In genomic region chr12:93468008-93468371, GRCh38 we compare ENCODE assay signal across 8 cellular contexts. TPM values are rescaled to one million over a fixed set of nuclear protein-coding genes. Genes with fewer than 3 reads are reported as not detected.
A peak's percentile ranks its signal among the peaks of the same experiment; 100 is the strongest.
DNase-seq lines count a peak whose midpoint lies in the region; ATAC-seq, FAIRE-seq and TF ChIP-seq lines count a peak whose summit lies in the region.

No MANE protein-coding gene starts in this region.

- 7% methylated on average over 7 of the region's 7 CpGs for WGBS in lower leg skin, 2 donors
- 5% methylated on average over 7 of the region's 7 CpGs for WGBS in urinary bladder

- H3K36me3 ChIP-seq in astrocyte (ENCODE audit: insufficient read depth, low read length): peaks cover 13% of the 10 kb centered on the region
- H3K36me3 ChIP-seq in urinary bladder (ENCODE audit: insufficient read depth): no peaks in the 10 kb centered on the region

- peaks cover 11% of the 10 kb centered on the region for H4K20me1 ChIP-seq in astrocyte (ENCODE audit: insufficient read depth, low read length)

- H3K4me3 Mint-ChIP-seq in astrocyte (ENCODE audit: unreplicated experiment): peak overlapping the region; percentile 98

- H3K9me3 Mint-ChIP-seq in astrocyte (ENCODE audit: unreplicated experiment): no peaks in the 10 kb centered on the region

- ATAC-seq in GM19035 (IDR thresholded peaks at IDR 0.05; ENCODE audit: unreplicated experiment) (peak; percentile 9), HG03432 (IDR thresholded peaks at IDR 0.05; ENCODE audit: unreplicated experiment) (peak; percentile 20)

- peak overlapping the region; percentile 94 for H3K27ac Mint-ChIP-seq in astrocyte (ENCODE audit: unreplicated experiment)

- no peak for TF ChIP-seq CTCF in AG09309 (IDR thresholded peaks at IDR 0.05; ENCODE audit: control insufficient read depth, insufficient read depth, low read depth, low read length, missing control alignments)
- TF ChIP-seq CTCF in astrocyte (IDR thresholded peaks at IDR 0.05; ENCODE audit: insufficient read depth, low read depth, low read length): no peak
- TF ChIP-seq CTCF in lower leg skin (IDR thresholded peaks at IDR 0.05): no peak

- H3K27me3 Mint-ChIP-seq in astrocyte (ENCODE audit: low read depth, unreplicated experiment): no peaks in the 10 kb centered on the region

- H3K27ac ChIP-seq in astrocyte (ENCODE audit: low read depth, low read length) (peak overlapping the region; percentile 95), urinary bladder (ENCODE audit: low read depth) (no peak overlapping the region), caudate nucleus (ENCODE audit: low read depth, low read length) (no peak overlapping the region)

- peak overlapping the region; percentile 91 for H3K4me2 ChIP-seq in astrocyte (ENCODE audit: low read length)

- H2AFZ ChIP-seq in astrocyte (ENCODE audit: low read depth, low read length): peak overlapping the region; percentile 98

- peak; percentile 26 for FAIRE-seq in astrocyte (lab: Jason Lieb, UNC)

- DNase-seq in AG09309 (ENCODE audit: low read depth): no peak
- DNase-seq in astrocyte (ENCODE audit: low read depth): no peak
- no peak for DNase-seq in lower leg skin (ENCODE audit: low spot score in 2 of 2)
- no peak for DNase-seq in caudate nucleus (lab: John Stamatoyannopoulos, UW)
- DNase-seq in nucleus accumbens (lab: John Stamatoyannopoulos, UW): no peak

- H3K9ac ChIP-seq in astrocyte (ENCODE audit: low read length): peak overlapping the region; percentile 95

- H3K4me1 ChIP-seq in astrocyte (ENCODE audit: insufficient read depth, low read length): peaks cover 10% of the 10 kb centered on the region
- no peaks in the 10 kb centered on the region for H3K4me1 ChIP-seq in urinary bladder (ENCODE audit: insufficient read depth)

- H3K9me3 ChIP-seq in astrocyte (ENCODE audit: insufficient read depth, low read depth, low read length): no peaks in the 10 kb centered on the region

- peaks cover 57% of the 10 kb centered on the region for H3K79me2 ChIP-seq in astrocyte (ENCODE audit: insufficient read depth, low read length)

- intact Hi-C loops in lower leg skin (cut with DNase I; ENCODE audit: low total_unique reads): no loop called here

- no peak for TF ChIP-seq POLR2A in lower leg skin (IDR thresholded peaks at IDR 0.05)

- no peaks in the 10 kb centered on the region for H3K36me3 Mint-ChIP-seq in astrocyte (ENCODE audit: low read depth, unreplicated experiment)

- peak overlapping the region; percentile 78 for H3K4me3 ChIP-seq in AG09309 (ENCODE audit: control insufficient read depth, low read depth, low read length)
- H3K4me3 ChIP-seq in astrocyte (ENCODE audit: insufficient read depth, low read depth, low read length): peak overlapping the region; percentile 95
- H3K4me3 ChIP-seq in lower leg skin (ENCODE audit: low read depth, poor library complexity, severe bottlenecking): peak overlapping the region; percentile 70
- peak overlapping the region; percentile 58 for H3K4me3 ChIP-seq in urinary bladder (ENCODE audit: low read depth, low read length)

- peaks cover 11% of the 10 kb centered on the region for H3K4me1 Mint-ChIP-seq in astrocyte (ENCODE audit: low read depth, unreplicated experiment)

- H3K27me3 ChIP-seq in astrocyte (ENCODE audit: insufficient read depth, low read length): no peaks in the 10 kb centered on the region

RNA-seq across cellular contexts. Expression of gene MRPL42, which starts 0.7 kb away (rescaled TPM):
- total RNA-seq in astrocyte (65.6 and 73.8 TPM in 2 replicates), lower leg skin (10 to 100 TPM; 43.9 to 58.4 (median 47.7) TPM), urinary bladder (83.2 TPM)
- 30.6 TPM for polyA plus RNA-seq in urinary bladder

RNA-seq across cellular contexts. Expression of gene UBE2N, which starts 26.2 kb away (rescaled TPM):
- total RNA-seq in astrocyte (113 and 129 TPM in 2 replicates), lower leg skin (10 to 100 TPM; 22.5 to 44.8 (median 40.6) TPM), urinary bladder (132 TPM)
- polyA plus RNA-seq in urinary bladder: 64.5 TPM
